6 cellular contexts compared by ENCODE assay signal in the genomic region with DNA sequence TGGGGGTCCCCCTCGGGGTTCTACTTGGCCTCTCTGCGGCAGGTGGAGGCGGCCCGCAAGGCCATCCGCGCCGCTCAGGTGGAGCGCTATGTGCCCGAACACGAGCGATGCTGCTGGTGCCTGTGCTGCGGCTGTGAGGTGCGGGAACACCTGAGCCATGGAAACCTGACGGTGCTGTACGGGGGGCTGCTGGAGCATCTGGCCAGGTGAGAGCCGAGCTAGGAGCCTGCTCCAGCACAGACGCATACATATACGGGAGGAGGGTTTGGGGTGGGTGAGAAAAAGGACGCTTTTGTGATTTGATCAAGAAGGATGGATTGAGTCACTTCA. TPM values are rescaled to one million over a fixed set of nuclear protein-coding genes. Genes with fewer than 3 reads are reported as not detected.
A peak's percentile ranks its signal among the peaks of the same experiment; 100 is the strongest.
DNase-seq lines count a peak whose midpoint lies in the region; ATAC-seq and TF ChIP-seq lines count a peak whose summit lies in the region.

No MANE protein-coding gene starts in this region.

- H3K36me3 ChIP-seq in NT2/D1 (ENCODE audit: insufficient read depth, insufficient read length, low read length) (peaks cover 41% of the 10 kb centered on the region), heart right ventricle (peaks cover 0 to 45% (median 36%) of the 10 kb centered on the region in 9 donors), tibial nerve (peaks cover 0 to 43% (median 9%) of the 10 kb centered on the region in 3 donors)

- intact Hi-C loops in heart right ventricle (cut with DNase I), result no loop called here

- peak overlapping the region; percentile 16 to 91 (median 89) for H3K27ac ChIP-seq in heart right ventricle
- peak overlapping the region; percentile 76 to 92 (median 84) for H3K27ac ChIP-seq in tibial nerve

- no peak for DNase-seq in NT2/D1 (ENCODE audit: low read depth, low spot score)
- peak in 1 of 2 donors; percentile 13 for DNase-seq in heart right ventricle
- no peak for DNase-seq in tibial nerve (ENCODE audit: low spot score in 2 of 2)
- no peak for DNase-seq in HUDEP-2 (lab: John Stamatoyannopoulos, UW; ENCODE audit: unreplicated experiment in 76 of 76)

- no peak for TF ChIP-seq EP300 in tibial nerve (IDR thresholded peaks at IDR 0.05)

- no peak for TF ChIP-seq POLR2A in tibial nerve (IDR thresholded peaks at IDR 0.05)

- H3K9me3 ChIP-seq in NT2/D1 (ENCODE audit: insufficient read depth, low read length), result no peaks in the 10 kb centered on the region; the same call in 1 of the 2 replicates
- no peaks in the 10 kb centered on the region for H3K9me3 ChIP-seq in heart right ventricle
- no peaks in the 10 kb centered on the region for H3K9me3 ChIP-seq in tibial nerve

- peak overlapping the region; percentile 96 for H3K4me3 ChIP-seq in NT2/D1 (ENCODE audit: insufficient read length, low read depth)
- peak overlapping the region; percentile 74 to 100 (median 82) for H3K4me3 ChIP-seq in heart right ventricle
- H3K4me3 ChIP-seq in tibial nerve, result peak overlapping the region; percentile 83 to 96 (median 92)

- ATAC-seq in GM19351 (IDR thresholded peaks at IDR 0.05; ENCODE audit: unreplicated experiment) (peak; percentile 9), heart right ventricle (peak in 7 of 8 donors; percentile 5 to 45 (median 22)), GM18870 (IDR thresholded peaks at IDR 0.05; ENCODE audit: unreplicated experiment) (no peak)

- 1 to 3% methylated on average over 19 of the region's 19 CpGs for WGBS in heart right ventricle, 2 donors
- 1 to 2% methylated on average over 15 to 19 of the region's 19 CpGs for WGBS in tibial nerve, 2 donors

- peaks cover 6% of the 10 kb centered on the region for H3K4me1 ChIP-seq in NT2/D1 (ENCODE audit: insufficient read depth, insufficient read length)
- H3K4me1 ChIP-seq in heart right ventricle, result peaks cover 4 to 36% (median 26%) of the 10 kb centered on the region in 9 donors
- peaks cover 0 to 34% (median 20%) of the 10 kb centered on the region in 4 donors for H3K4me1 ChIP-seq in tibial nerve

- TF ChIP-seq CTCF in heart right ventricle (IDR thresholded peaks at IDR 0.05) (no peak), tibial nerve (IDR thresholded peaks at IDR 0.05) (no peak)

- H3K9ac ChIP-seq in NT2/D1 (ENCODE audit: insufficient read length, low read depth), result peak overlapping the region; percentile 93

- H3K27me3 ChIP-seq in NT2/D1 (ENCODE audit: insufficient read depth, insufficient read length) (no peaks in the 10 kb centered on the region), heart right ventricle (no peaks in the 10 kb centered on the region), tibial nerve (no peaks in the 10 kb centered on the region)

RNA-seq across cellular contexts. Expression of a gene that starts 0.4 kb away (rescaled TPM):
- 10 to 100 TPM in 7 of 10 donors, 1 to 10 TPM in 3; 7.8 to 13.5 (median 11.3) TPM for total RNA-seq in heart right ventricle
- polyA plus RNA-seq in heart right ventricle, result 10 to 100 TPM in 1 of 2 donors, 1 to 10 TPM in 1; 8.2 to 85.2 TPM
- 100 to 1,000 TPM in 1 of 4 donors, 10 to 100 TPM in 3; 77.3 to 158 (median 88.0) TPM for total RNA-seq in tibial nerve

RNA-seq across cellular contexts. Expression of a gene that starts 19.8 kb away (rescaled TPM):
- 100 to 1,000 TPM; 743 to 915 (median 823) TPM for total RNA-seq in heart right ventricle
- polyA plus RNA-seq in heart right ventricle, result 1,000 to 10,000 TPM; 1,404 to 1,607 TPM
- 1,000 to 10,000 TPM; 1,034 to 1,871 (median 1,524) TPM for total RNA-seq in tibial nerve

RNA-seq across cellular contexts. Expression of a gene that starts 20.2 kb away (rescaled TPM):
- total RNA-seq in heart right ventricle (10 to 100 TPM; 29.5 to 51.4 (median 37.5) TPM), tibial nerve (10 to 100 TPM; 64.7 to 92.0 (median 81.8) TPM)
- 10 to 100 TPM; 14.6 to 95.1 TPM for polyA plus RNA-seq in heart right ventricle

RNA-seq across cellular contexts. Expression of a gene that starts 26.8 kb away (rescaled TPM):
- not detected for total RNA-seq in heart right ventricle
- not detected for polyA plus RNA-seq in heart right ventricle
- not detected for total RNA-seq in tibial nerve

RNA-seq across cellular contexts. Expression of a gene that starts 32.3 kb away (rescaled TPM):
- total RNA-seq in heart right ventricle (10 to 100 TPM in 1 of 10 donors, 1 to 10 TPM in 9; 3.8 to 12.0 (median 6.5) TPM), tibial nerve (10 to 100 TPM; 24.6 to 32.2 (median 29.2) TPM)
- polyA plus RNA-seq in heart right ventricle, result 10 to 100 TPM in 1 of 2 donors, 1 to 10 TPM in 1; 7.6 to 11.1 TPM

Comparison
In these comparisons a context has a peak if more than half of its experiments do, and no peak if none do; other contexts are left out.
1. RNA of a gene that starts 0.4 kb away (total RNA-seq): 77.3 to 158 TPM in tibial nerve; 7.8 to 13.5 TPM in heart right ventricle; every median in the first group is over 4 times any median in the second.
2. Peak in every context shown above with its lines, with median percentiles within 50 percentile points of each other: H3K4me3 ChIP-seq.